Comparison of ENCODE assay signal across 3 cellular contexts in genomic region chr11:109957601-109958000, GRCh38.
TF ChIP-seq lines count a peak whose summit lies in the region.

No MANE protein-coding gene starts in this region.

TF ChIP-seq in IMR-90, 13 proteins besides CTCF, POLR2A, EP300 and RAD21:
- TF ChIP-seq NFE2L2 (IDR thresholded peaks at IDR 0.05; ENCODE audit: low read depth, low read length) (no peak), CHD1 (IDR thresholded peaks at IDR 0.05; ENCODE audit: low read depth, low read length) (no peak), CEBPB (IDR thresholded peaks at IDR 0.05; ENCODE audit: low read depth, low read length) (no peak), MAFK (IDR thresholded peaks at IDR 0.05; ENCODE audit: low read depth, low read length) (no peak), RFX5 (IDR thresholded peaks at IDR 0.05; ENCODE audit: low read depth, low read length) (no peak), MXI1 (IDR thresholded peaks at IDR 0.05; ENCODE audit: borderline replicate concordance, low read depth, low read length) (no peak), BHLHE40 (IDR thresholded peaks at IDR 0.05; ENCODE audit: low read depth, low read length) (no peak), MAZ (IDR thresholded peaks at IDR 0.05; ENCODE audit: borderline replicate concordance, low read depth, low read length) (no peak), RCOR1 (IDR thresholded peaks at IDR 0.05; ENCODE audit: insufficient replicate concordance, low read length) (no peak), FOS (IDR thresholded peaks at IDR 0.05; ENCODE audit: low read depth, low read length) (no peak), SMC3 (IDR thresholded peaks at IDR 0.05; ENCODE audit: low read depth, low read length) (no peak)

TF ChIP-seq in GM12878, 131 proteins besides CTCF, POLR2A, EP300 and RAD21:
- TF ChIP-seq HDAC6 (IDR thresholded peaks at IDR 0.05; ENCODE audit: unreplicated experiment) (no peak), LARP7 (IDR thresholded peaks at IDR 0.05) (no peak), E2F8 (IDR thresholded peaks at IDR 0.05; ENCODE audit: low read depth, partially characterized antibody) (no peak)
TF ChIP-seq in GM12878: peak in this region for 0.

TF ChIP-seq in neural cell, 6 proteins besides CTCF, POLR2A, EP300 and RAD21:
- TF ChIP-seq POLR2AphosphoS5 (IDR thresholded peaks at IDR 0.05): no peak
- no peak for TF ChIP-seq EZH2 (IDR thresholded peaks at IDR 0.05; ENCODE audit: borderline replicate concordance, insufficient read depth, low read length, poor library complexity, severe bottlenecking)
